In the genomic region with DNA sequence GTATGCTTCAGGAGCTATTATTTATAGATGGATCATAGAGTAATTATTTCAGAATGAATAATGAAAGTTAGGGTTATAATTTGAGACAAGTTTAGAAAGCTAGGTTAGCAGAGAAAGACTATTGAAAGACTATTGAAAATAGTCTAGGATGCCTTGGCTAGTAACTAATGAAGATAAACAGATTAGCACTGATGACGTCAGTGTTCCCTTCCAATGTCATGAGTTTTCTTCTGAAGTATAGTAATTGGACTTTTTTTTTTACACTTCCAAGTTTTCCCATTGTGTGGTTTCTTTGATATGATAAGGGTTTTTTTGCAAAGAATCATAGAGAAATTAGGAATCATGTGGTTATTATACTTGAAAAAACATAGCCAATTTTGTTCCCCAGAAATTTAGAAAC, we compare ENCODE assay signal across 35 cellular contexts.
"Had no signal": no experiment of that assay in that cellular context is flagged by ENCODE, and none has a peak within 500 bp of the region (broad histone marks: within the 10 kb centered on the region; RNA-seq: fewer than 3 reads in every experiment).

No MANE protein-coding gene starts in this region.

- H3K4me2 ChIP-seq: KMS-11 had no signal

- H3K9me3 ChIP-seq: MG63 had no signal

- H3K9ac ChIP-seq: KMS-11 had no signal

- H3K27ac ChIP-seq: KMS-11 had no signal

- H3K27me3 ChIP-seq: MG63 had no signal

- H3K36me3 ChIP-seq: MG63 had no signal

- DNase-seq: Karpas-422, Kasumi-1, MG63, MM.1S, MV-4-11, NCI-H1048, NCI-H1092, NCI-H1092 treated with DMSO at 0.1 percent for 48 hours, NCI-H1105, NCI-H1105 treated with DMSO at 0.1 percent for 48 hours, NCI-H1417, NCI-H1417 treated with DMSO at 0.1 percent for 48 hours, NCI-H1436, NCI-H1436 treated with DMSO at 0.1 percent for 48 hours, NCI-H146, NCI-H1694, NCI-H1694 treated with DMSO at 0.1 percent for 48 hours, NCI-H187, NCI-H187 treated with DMSO at 0.1 percent for 48 hours, NCI-H1930, NCI-H2029, NCI-H2029 treated with DMSO at 0.1 percent for 48 hours, NCI-H2081, NCI-H2081 treated with DMSO at 0.1 percent for 48 hours, NCI-H2107, NCI-H2171, NCI-H2171 treated with DMSO at 0.1 percent for 48 hours, NCI-H2227 treated with DMSO at 0.1 percent for 48 hours, NCI-H226, NCI-H345, NCI-H446, NCI-H446 treated with DMSO at 0.1 percent for 48 hours, NCI-H510A, NCI-H510A treated with DMSO at 0.1 percent for 48 hours had no signal

- H3K4me3 ChIP-seq: MG63 had no signal
